In genomic region chr1:15617173-15617873, GRCh38 we compare ENCODE assay signal across 8 cellular contexts. TPM values are rescaled to one million over a fixed set of nuclear protein-coding genes. Genes with fewer than 3 reads are reported as not detected.
DNase-seq lines count a peak whose midpoint lies in the region; ATAC-seq and TF ChIP-seq lines count a peak whose summit lies in the region.

TSS of gene DDI2 (plus strand) at chr1:15617458. CDS start at chr1:15617671, 213 bp downstream.

- no peak for TF ChIP-seq CTCF in AG04450 (IDR thresholded peaks at IDR 0.05; ENCODE audit: low read depth, low read length)

- H3K27me3 ChIP-seq in AG04450 (ENCODE audit: control insufficient read depth, insufficient read depth, low read length), result no peaks in the 10 kb centered on the region

- H3K27ac ChIP-seq in AG04450 (ENCODE audit: low read depth, low read length), result peak within 1 kb of the TSS; percentile 89

- POLR2A ChIA-PET in AG04450 (lab: Yijun Ruan, JAX), result interaction anchor here (0.6 to 2.2 kb wide), 7 partner anchors 10 to 144 kb away, joined by 3 to 17 read pairs (median 4); no protein-coding TSS in a partner anchor

- peak within 1 kb of the TSS; percentile 89 for H3K4me3 Mint-ChIP-seq in central memory CD8-positive, alpha-beta T cell

- peak; percentile 92 for DNase-seq in AG04450 (ENCODE audit: low read depth, low spot score)
- peak; percentile 95 to 99 for DNase-seq in NCI-H446 (lab: John Stamatoyannopoulos, UW)
- peak; percentile 79 to 89 for DNase-seq in central memory CD8-positive, alpha-beta T cell (ENCODE audit: low spot score in 2 of 2)
- DNase-seq in islet precursor cell, result peak; percentile 99
- DNase-seq in stimulated activated CD4-positive, alpha-beta T cell treated with anti-CD3 and anti-CD28 coated beads, Interleukin-12 subunit alpha, Interleukin-12 subunit beta, amount 100 ng/mL, for 4 hours, result peak; percentile 92

- H3K4me1 Mint-ChIP-seq in central memory CD8-positive, alpha-beta T cell, result peaks cover 39% of the 10 kb centered on the region

- H3K36me3 Mint-ChIP-seq in central memory CD8-positive, alpha-beta T cell (ENCODE audit: insufficient read depth), result peaks cover 20% of the 10 kb centered on the region

- peak within 1 kb of the TSS; percentile 94 for H3K4me3 ChIP-seq in AG04450 (ENCODE audit: low read depth, low read length)

- H3K9me3 ChIP-seq in AG04450 (ENCODE audit: control insufficient read depth, insufficient read depth, low read length), result no peaks in the 10 kb centered on the region; the same call in 1 of the 2 replicates

- CTCF ChIA-PET in AG04450 (lab: Charles Lee), result interaction anchor here (0.8 to 1.2 kb wide), 2 partner anchors 21 to 175 kb away, joined by 3 read pairs; no protein-coding TSS in a partner anchor

- H3K27ac Mint-ChIP-seq in central memory CD8-positive, alpha-beta T cell (ENCODE audit: low read depth), result peak within 1 kb of the TSS; percentile 88

- ATAC-seq in GM19023 (IDR thresholded peaks at IDR 0.05; ENCODE audit: unreplicated experiment) (peak; percentile 76), HG03342 (IDR thresholded peaks at IDR 0.05; ENCODE audit: unreplicated experiment) (peak; percentile 61)
- ATAC-seq in activated CD4-positive, CD25-positive, alpha-beta regulatory T cell treated with anti-CD3 and anti-CD28 coated beads, Interleukin-2, amount 50 U/mL, for 24 hours, result peak; percentile 91
- peak; percentile 90 for ATAC-seq in central memory CD8-positive, alpha-beta T cell (replicated peaks; ENCODE audit: extremely low read depth, poor library complexity, severe bottlenecking)

- no peaks in the 10 kb centered on the region for H3K27me3 Mint-ChIP-seq in central memory CD8-positive, alpha-beta T cell

- no peaks in the 10 kb centered on the region for H3K9me3 Mint-ChIP-seq in central memory CD8-positive, alpha-beta T cell

RNA-seq across cellular contexts. Expression of gene DDI2, which starts in this region (rescaled TPM):
- polyA plus RNA-seq in AG04450 (2011; rRNA removed), result 7.8 and 8.7 TPM in 2 replicates
- polyA minus RNA-seq in AG04450 (2011; rRNA and poly(A)+ RNA removed), result 17.9 and 21.1 TPM in 2 replicates

Comparison
In these comparisons a context has a peak if more than half of its experiments do, and no peak if none do; other contexts are left out.
1. Peak in every context shown above with its lines: DNase-seq, ATAC-seq, H3K4me3 ChIP-seq and H3K27ac ChIP-seq.